12 cellular contexts compared by ENCODE assay signal in the genomic region with DNA sequence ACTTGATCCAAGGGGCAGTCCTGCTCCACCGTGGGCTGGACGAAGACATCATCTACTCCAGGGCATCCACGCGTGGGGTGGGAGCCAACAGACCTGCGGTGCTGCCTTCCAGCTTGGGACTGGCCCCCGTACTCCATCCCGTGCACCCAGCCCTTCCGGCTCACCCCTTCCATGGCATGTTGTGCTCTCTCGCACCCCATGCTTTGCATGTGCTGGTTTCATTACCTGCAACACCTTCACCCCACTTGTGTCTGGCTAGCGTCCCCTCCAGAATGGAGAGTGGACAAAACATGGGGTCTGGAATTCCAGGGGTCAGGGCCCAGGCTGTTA. TPM values are rescaled to one million over a fixed set of nuclear protein-coding genes. Genes with fewer than 3 reads are reported as not detected.
DNase-seq lines count a peak whose midpoint lies in the region; ATAC-seq and TF ChIP-seq lines count a peak whose summit lies in the region.
"Had no signal": no experiment of that assay in that cellular context is flagged by ENCODE, and none has a peak within 500 bp of the region (broad histone marks: within the 10 kb centered on the region; RNA-seq: fewer than 3 reads in every experiment).

No MANE protein-coding gene starts in this region.

- H3K27me3 Mint-ChIP-seq in CD4-positive, alpha-beta memory T cell: no peaks in the 10 kb centered on the region
- no peaks in the 10 kb centered on the region for H3K27me3 Mint-ChIP-seq in T-cell

- POLR2A ChIA-PET in CD4-positive, alpha-beta memory T cell (lab: Charles Lee; ENCODE audit: partially characterized antibody): interaction anchor here (1.0 to 1.9 kb wide), 4 partner anchors 21 to 57 kb away, joined by 3 to 6 read pairs (median 5); no protein-coding TSS in a partner anchor
- POLR2A ChIA-PET in PC-9 (lab: Charles Lee; ENCODE audit: unreplicated experiment) (no interaction called here), T-cell (lab: Charles Lee) (interaction anchor here in 1 of 2 donors (0.5 kb wide), 1 partner anchor 1045 kb away, joined by 3 read pairs; no protein-coding TSS in a partner anchor)

- H3K4me3 ChIP-seq in CD4-positive, alpha-beta memory T cell (ENCODE audit: low read length in 2 of 2): no peak overlapping the region
- H3K4me3 ChIP-seq in MM.1S (ENCODE audit: low read length) (no peak overlapping the region), PC-9 (no peak overlapping the region)
- H3K4me3 ChIP-seq: prostate gland had no signal

- H3K9me3 Mint-ChIP-seq in CD4-positive, alpha-beta memory T cell: no peaks in the 10 kb centered on the region
- H3K9me3 Mint-ChIP-seq in T-cell: no peaks in the 10 kb centered on the region

- H3K4me1 Mint-ChIP-seq in CD4-positive, alpha-beta memory T cell: peaks cover 23 to 41% (median 37%) of the 10 kb centered on the region in 4 donors
- peaks cover 48 to 63% (median 49%) of the 10 kb centered on the region in 3 donors for H3K4me1 Mint-ChIP-seq in T-cell

- no TSS peak for BruUV-seq in PC-9 (replicated peaks; lab: Mats Ljungman, UMichigan)

- H4K20me1 ChIP-seq in MM.1S (ENCODE audit: insufficient read depth, low read length) (no peaks in the 10 kb centered on the region), PC-9 (ENCODE audit: insufficient read depth) (no peaks in the 10 kb centered on the region)

- no peaks in the 10 kb centered on the region for H3K36me3 ChIP-seq in CD4-positive, alpha-beta memory T cell (ENCODE audit: insufficient read depth, low read length)
- H3K36me3 ChIP-seq in MM.1S (replicated peaks; ENCODE audit: insufficient read depth, low read length): no peaks in the 10 kb centered on the region
- no peaks in the 10 kb centered on the region for H3K36me3 ChIP-seq in PC-9 (ENCODE audit: low read depth)
- H3K36me3 ChIP-seq: brain microvascular endothelial cell, prostate gland had no signal

- no peak overlapping the region for H3K27ac ChIP-seq in CD4-positive, alpha-beta memory T cell (ENCODE audit: low read depth, low read length)
- H3K27ac ChIP-seq in MM.1S (ENCODE audit: low read length): peak overlapping the region; percentile 95; the same call in 1 of the 2 replicates
- no peak overlapping the region for H3K27ac ChIP-seq in PC-9
- H3K27ac ChIP-seq: brain microvascular endothelial cell, prostate gland had no signal

- H3K4me2 ChIP-seq in MM.1S (ENCODE audit: low read depth, low read length): peak overlapping the region; percentile 50; the same call in 1 of the 2 replicates
- no peak overlapping the region for H3K4me2 ChIP-seq in PC-9

- H3K27me3 ChIP-seq in CD4-positive, alpha-beta memory T cell (ENCODE audit: insufficient read depth, low read length): no peaks in the 10 kb centered on the region
- H3K27me3 ChIP-seq in MM.1S (replicated peaks; ENCODE audit: insufficient read depth, low read length) (no peaks in the 10 kb centered on the region), PC-9 (ENCODE audit: insufficient read depth, low read depth) (no peaks in the 10 kb centered on the region)
- H3K27me3 ChIP-seq: brain microvascular endothelial cell had no signal

- H3K79me2 ChIP-seq in MM.1S (ENCODE audit: low read length): no peaks in the 10 kb centered on the region
- 0 out of 2 replicates have a peak, but pooled peaks cover 4% of the 10 kb centered on the region for H3K79me2 ChIP-seq in PC-9 (ENCODE audit: low read depth)

- intact Hi-C loops in CD4-positive, alpha-beta memory T cell (cut with micrococcal nuclease): no loop called here
- intact Hi-C loops in PC-9 (cut with micrococcal nuclease; ENCODE audit: unreplicated experiment): no loop called here

- H2AFZ ChIP-seq in MM.1S (ENCODE audit: low read length): peak overlapping the region; percentile 69
- no peak overlapping the region for H2AFZ ChIP-seq in PC-9

- no peaks in the 10 kb centered on the region for H3K9me3 ChIP-seq in CD4-positive, alpha-beta memory T cell (ENCODE audit: control insufficient read depth in 1 of 2, low read length in 2 of 2)
- no peaks in the 10 kb centered on the region for H3K9me3 ChIP-seq in MM.1S (replicated peaks; ENCODE audit: insufficient read depth, low read length)
- H3K9me3 ChIP-seq in PC-9 (ENCODE audit: insufficient read depth, low read depth): no peaks in the 10 kb centered on the region
- H3K9me3 ChIP-seq: prostate gland had no signal

- peak overlapping the region in 4 of 7 donors; percentile 15 to 47 (median 24) for H3K27ac Mint-ChIP-seq in CD4-positive, alpha-beta memory T cell
- H3K27ac Mint-ChIP-seq in T-cell: peak overlapping the region in 1 of 2 donors; percentile 48

- CTCF ChIA-PET in CD4-positive, alpha-beta memory T cell (lab: Charles Lee; ENCODE audit: partially characterized antibody): interaction anchor here (0.6 to 2.6 kb wide), 5 partner anchors 10 to 229 kb away, joined by 3 to 8 read pairs (median 3); no protein-coding TSS in a partner anchor
- CTCF ChIA-PET in PC-9 (lab: Charles Lee) (no interaction called here), T-cell (lab: Charles Lee) (interaction anchor here in 1 of 2 donors (0.7 kb wide), 1 partner anchor 21 kb away, joined by 3 read pairs; no protein-coding TSS in a partner anchor)

- ATAC-seq in GM19324 (IDR thresholded peaks at IDR 0.05; ENCODE audit: low FRiP score, unreplicated experiment) (peak; percentile 21), T-cell (replicated peaks in 1 of 4) (no peak)

- peaks cover 47% of the 10 kb centered on the region for H3K4me1 ChIP-seq in CD4-positive, alpha-beta memory T cell (ENCODE audit: insufficient read depth, low read length)
- peaks cover 44% of the 10 kb centered on the region for H3K4me1 ChIP-seq in MM.1S (ENCODE audit: low read length)
- peaks cover 52% of the 10 kb centered on the region for H3K4me1 ChIP-seq in PC-9 (replicated peaks; ENCODE audit: insufficient read depth)
- H3K4me1 ChIP-seq: prostate gland had no signal

- H3K4me3 Mint-ChIP-seq in CD4-positive, alpha-beta memory T cell: peak overlapping the region in 3 of 8 donors; percentile 13 to 63 (median 54)
- peak overlapping the region in 1 of 3 donors; percentile 62 for H3K4me3 Mint-ChIP-seq in T-cell

- H3K9me2 ChIP-seq in MM.1S (replicated peaks; ENCODE audit: insufficient read depth, low read length): no peaks in the 10 kb centered on the region
- H3K9me2 ChIP-seq in PC-9 (ENCODE audit: insufficient read depth): no peaks in the 10 kb centered on the region

- H3K9ac ChIP-seq in MM.1S (ENCODE audit: low read length): no peak overlapping the region; the same call in 1 of the 2 replicates

- no peak for DNase-seq in CD4-positive, alpha-beta memory T cell
- DNase-seq in MM.1S (no peak), germinal center (ENCODE audit: low spot score) (peak; percentile 73), NOMO-1 (lab: John Stamatoyannopoulos, UW; ENCODE audit: unreplicated experiment in 2 of 2) (no peak), PC-9 (no peak), medulla oblongata (ENCODE audit: extremely low spot score) (no peak), T-cell (no peak)
- DNase-seq: brain microvascular endothelial cell, kidney glomerular epithelial cell, NCI-H2029 had no signal

- no peaks in the 10 kb centered on the region for H3K36me3 Mint-ChIP-seq in CD4-positive, alpha-beta memory T cell
- H3K36me3 Mint-ChIP-seq in T-cell: no peaks in the 10 kb centered on the region

- TF ChIP-seq CTCF in MM.1S (IDR thresholded peaks at IDR 0.05; ENCODE audit: low read length) (no peak), PC-9 (conservative IDR thresholded peaks at IDR 0.05) (no peak)

- H3F3A ChIP-seq in MM.1S (ENCODE audit: insufficient read depth, low read length) (peaks cover 34% of the 10 kb centered on the region), PC-9 (ENCODE audit: insufficient read depth, low read depth) (peaks cover 19% of the 10 kb centered on the region; the same call in 1 of the 2 replicates)

RNA-seq across cellular contexts. Expression of a gene that starts 30.2 kb away (rescaled TPM):
- 1 to 10 TPM; 1.2 to 1.9 TPM for total RNA-seq in CD4-positive, alpha-beta memory T cell
- under 1 TPM in 1 of 2 donors, not detected in 1; 0.10 TPM for polyA plus RNA-seq in CD4-positive, alpha-beta memory T cell
- total RNA-seq in PC-9 (2021): 8.3 and 14.5 TPM in 2 replicates
- 1 to 10 TPM; 2.0 to 4.7 (median 3.1) TPM for total RNA-seq in T-cell

RNA-seq across cellular contexts. Expression of a gene that starts 36.1 kb away (rescaled TPM):
- total RNA-seq in CD4-positive, alpha-beta memory T cell: not detected
- polyA plus RNA-seq in CD4-positive, alpha-beta memory T cell: not detected
- total RNA-seq in PC-9 (2021) (7.1 and 9.6 TPM in 2 replicates), T-cell (under 1 TPM in 3 of 5 donors, not detected in 2; 0.47 to 0.79 (median 0.49) TPM)

RNA-seq across cellular contexts. Expression of a gene that starts 57.4 kb away (rescaled TPM):
- total RNA-seq in CD4-positive, alpha-beta memory T cell: 10 to 100 TPM; 36.4 to 42.4 TPM
- polyA plus RNA-seq in CD4-positive, alpha-beta memory T cell: 10 to 100 TPM; 90.5 to 96.5 TPM
- total RNA-seq in PC-9 (2021) (73.9 and 89.6 TPM in 2 replicates), T-cell (10 to 100 TPM; 26.1 to 59.9 (median 55.3) TPM)
